Comparison of ENCODE assay signal across 8 cellular contexts in the genomic region with DNA sequence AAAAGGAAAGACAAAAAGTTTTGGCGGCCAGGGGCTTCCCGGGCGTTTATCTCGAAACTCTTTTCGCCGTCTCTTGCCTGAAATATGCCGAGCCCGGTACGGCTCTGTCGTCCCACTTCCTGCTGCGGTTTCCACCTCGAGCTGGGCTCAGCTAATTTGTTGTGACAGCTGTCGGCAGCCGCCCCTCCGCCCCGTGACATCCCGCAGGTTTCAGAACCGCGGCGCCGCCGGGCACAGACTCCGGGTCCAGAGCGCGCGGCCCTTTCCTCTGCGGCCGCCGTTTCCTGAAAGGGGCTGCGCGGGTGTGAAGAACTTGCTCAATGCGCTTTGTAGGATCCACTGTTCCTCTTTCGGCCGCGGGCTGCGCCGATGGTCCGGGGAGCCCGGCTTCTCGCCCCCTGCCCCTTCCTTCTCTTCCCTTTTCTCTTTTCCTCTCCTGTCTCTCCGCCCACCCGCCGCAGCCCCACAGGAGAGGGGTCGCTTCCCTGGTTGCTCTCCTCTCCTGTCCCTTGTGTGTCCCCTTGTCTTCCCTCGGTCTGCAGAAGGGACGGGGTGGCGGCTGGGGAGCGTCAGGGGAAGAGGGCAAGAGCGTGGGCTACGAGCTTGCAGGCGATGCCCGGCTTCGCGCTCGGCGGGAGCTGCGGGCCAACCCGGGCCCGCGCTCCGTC. TPM values are rescaled to one million over a fixed set of nuclear protein-coding genes. Genes with fewer than 3 reads are reported as not detected.
DNase-seq lines count a peak whose midpoint lies in the region; ATAC-seq and TF ChIP-seq lines count a peak whose summit lies in the region.

No MANE protein-coding gene starts in this region.

- DNase-seq in GM10248 (ENCODE audit: extremely low spot score) = peak; percentile 78
- DNase-seq in HCEC 1CT = peak; percentile 32
- DNase-seq in MG63 = peak; percentile 47
- DNase-seq in cerebellar cortex (ENCODE audit: low spot score) = peak; percentile 12
- DNase-seq in left lung = peak; percentile 88 to 97
- peak; percentile 69 to 83 for DNase-seq in stimulated activated CD4-positive, alpha-beta T cell treated with anti-CD3 and anti-CD28 coated beads, Interleukin-4, amount 100 ng/mL, for 48 hours (ENCODE audit: low read depth in 2 of 2)
- no peak for DNase-seq in DMS114 treated with DMSO at 0.1 percent for 48 hours (lab: John Stamatoyannopoulos, UW; ENCODE audit: unreplicated experiment)

- intact Hi-C loops in left lung (cut with DNase I) = no loop called here

- CTCF ChIA-PET in GM10248 (lab: Yijun Ruan, JAX) = interaction anchor here (1.7 to 26.6 kb wide), 4 partner anchors 8 to 24 kb away, joined by 4 to 349 read pairs (median 70); a partner anchor contains a TSS

- H3K4me3 ChIP-seq in MG63 (peak overlapping the region; percentile 55), left lung (peak overlapping the region; percentile 73 to 87)

- H3K27me3 ChIP-seq in MG63 = no peaks in the 10 kb centered on the region
- H3K27me3 ChIP-seq in left lung = no peaks in the 10 kb centered on the region

- H3K27ac ChIP-seq in left lung = peak overlapping the region; percentile 96 to 99

- no peak for TF ChIP-seq CTCF in GM10248 (IDR thresholded peaks at IDR 0.05; ENCODE audit: control extremely low read depth, extremely low read depth, low read depth, missing control alignments)
- no peak for TF ChIP-seq CTCF in left lung (IDR thresholded peaks at IDR 0.05)

- H3K9me3 ChIP-seq in MG63 = no peaks in the 10 kb centered on the region
- H3K9me3 ChIP-seq in left lung = no peaks in the 10 kb centered on the region

- POLR2A ChIA-PET in GM10248 (lab: Yijun Ruan, JAX) = interaction anchor here (1.0 to 1.7 kb wide), 4 partner anchors 9 to 28 kb away, joined by 3 to 5 read pairs (median 4); no protein-coding TSS in a partner anchor

- peaks cover 37 to 88% of the 10 kb centered on the region in 2 donors for H3K4me1 ChIP-seq in left lung

- H3K36me3 ChIP-seq in MG63 = no peaks in the 10 kb centered on the region
- H3K36me3 ChIP-seq in left lung = peaks cover 0 to 15% of the 10 kb centered on the region in 2 donors

- ATAC-seq in activated CD4-positive, CD25-positive, alpha-beta regulatory T cell treated with anti-CD3 and anti-CD28 coated beads, Interleukin-2, amount 50 U/mL, for 24 hours = peak; percentile 51 to 52
- ATAC-seq in left lung = peak; percentile 43

RNA-seq across cellular contexts. Expression of a gene that starts 0.6 kb away (rescaled TPM):
- 5.3 and 13.7 TPM in 2 replicates for total RNA-seq in MG63 (2014; rRNA removed; shearing (Covaris generic); ENCODE audit: low replicate concordance)
- total RNA-seq in left lung = 10 to 100 TPM; 17.4 to 30.9 TPM

RNA-seq across cellular contexts. Expression of a gene that starts 32.0 kb away (rescaled TPM):
- total RNA-seq in MG63 (2014; rRNA removed; shearing (Covaris generic); ENCODE audit: low replicate concordance) = 1.0 TPM in 1 of 2 replicates, not detected in the other
- under 1 TPM; 0.18 to 0.23 TPM for total RNA-seq in left lung
